In the genomic region with DNA sequence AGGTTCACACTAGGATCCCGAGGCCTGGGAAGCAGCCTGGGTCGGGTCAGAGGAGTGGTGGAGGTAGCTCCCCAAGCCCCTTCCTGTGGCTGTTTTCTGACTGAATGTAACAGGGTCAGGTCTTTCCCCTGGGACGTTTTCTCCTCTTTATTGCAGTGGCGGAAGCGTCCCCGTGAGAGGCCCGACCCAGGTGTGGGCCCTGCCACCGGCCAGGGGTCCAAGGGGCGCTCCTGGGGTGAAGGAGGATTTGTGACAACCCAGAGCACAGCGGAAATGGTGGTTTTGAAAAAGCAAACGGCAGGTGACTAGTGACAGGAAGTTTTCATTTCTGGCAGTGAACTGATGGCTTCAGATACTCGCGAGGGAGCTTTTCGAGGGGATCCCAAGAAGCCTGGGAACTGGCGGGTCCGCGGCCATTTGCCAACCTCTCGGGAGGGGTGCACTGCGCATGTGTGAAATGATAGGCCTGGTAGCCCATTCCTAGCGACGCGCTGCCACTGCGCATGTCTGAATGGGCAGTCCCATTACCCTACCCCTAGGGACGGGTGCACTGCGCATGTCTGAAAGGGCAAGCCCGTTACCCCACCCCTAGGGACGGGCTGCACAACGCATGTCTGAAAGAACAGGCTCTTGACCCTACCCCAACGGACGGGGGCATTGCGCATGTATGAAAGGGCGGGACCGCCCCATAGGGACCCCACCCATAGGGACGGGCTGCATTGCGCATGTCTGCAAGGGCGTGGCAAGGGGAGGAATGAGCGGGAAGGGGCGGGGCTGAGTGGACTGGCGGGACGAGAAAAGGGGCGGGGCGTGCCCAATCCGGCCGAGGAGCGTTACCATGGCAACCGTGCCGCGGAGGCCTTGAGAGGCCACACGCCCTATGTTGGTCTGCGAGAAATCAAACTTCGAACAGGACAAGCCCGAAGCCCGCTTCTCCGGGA, we compare ENCODE assay signal across 1 cellular context.
A peak's percentile ranks its signal among the peaks of the same experiment; 100 is the strongest.
TF ChIP-seq lines count a peak whose summit lies in the region.

No MANE protein-coding gene starts in this region.

TF ChIP-seq in SK-N-SH, 30 proteins besides CTCF, POLR2A, EP300 and RAD21 (continued from another document):
- TF ChIP-seq RCOR1 (IDR thresholded peaks at IDR 0.05; ENCODE audit: low read length) (peak; percentile 31; the same call in 1 of the 2 replicates), GABPA (IDR thresholded peaks at IDR 0.05; ENCODE audit: low read depth) (no peak), NRF1 (IDR thresholded peaks at IDR 0.05; ENCODE audit: low read depth, low read length) (peak; percentile 91)
